Comparison of ENCODE assay signal across 1 cellular context in the genomic region with DNA sequence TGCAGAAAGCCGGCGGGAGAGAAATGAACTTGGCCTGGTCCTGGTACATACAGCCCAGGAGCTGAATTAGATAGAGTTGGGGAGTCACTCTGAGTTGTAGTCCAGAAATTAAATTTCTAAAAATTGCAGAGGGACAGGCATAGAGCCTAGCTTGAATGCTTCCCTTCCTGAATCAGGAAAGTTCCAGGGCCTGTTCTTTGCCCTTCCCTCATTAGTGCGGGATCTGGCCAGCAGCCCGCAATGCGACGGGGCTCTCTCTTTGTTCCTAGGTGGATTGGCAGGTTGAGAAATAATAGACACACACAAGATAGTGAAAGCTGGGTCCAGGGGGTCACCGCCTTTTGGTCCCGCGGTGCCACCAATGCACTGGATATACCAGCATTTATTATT.
TF ChIP-seq lines count a peak whose summit lies in the region.

No MANE protein-coding gene starts in this region.

TF ChIP-seq in K562, 482 proteins besides CTCF, POLR2A, EP300 and RAD21:
- TF ChIP-seq, protein P1, sequence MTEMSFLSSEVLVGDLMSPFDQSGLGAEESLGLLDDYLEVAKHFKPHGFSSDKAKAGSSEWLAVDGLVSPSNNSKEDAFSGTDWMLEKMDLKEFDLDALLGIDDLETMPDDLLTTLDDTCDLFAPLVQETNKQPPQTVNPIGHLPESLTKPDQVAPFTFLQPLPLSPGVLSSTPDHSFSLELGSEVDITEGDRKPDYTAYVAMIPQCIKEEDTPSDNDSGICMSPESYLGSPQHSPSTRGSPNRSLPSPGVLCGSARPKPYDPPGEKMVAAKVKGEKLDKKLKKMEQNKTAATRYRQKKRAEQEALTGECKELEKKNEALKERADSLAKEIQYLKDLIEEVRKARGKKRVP (CRISPR knock-in tag; IDR thresholded peaks at IDR 0.05): no peak
- TF ChIP-seq, protein P2, sequence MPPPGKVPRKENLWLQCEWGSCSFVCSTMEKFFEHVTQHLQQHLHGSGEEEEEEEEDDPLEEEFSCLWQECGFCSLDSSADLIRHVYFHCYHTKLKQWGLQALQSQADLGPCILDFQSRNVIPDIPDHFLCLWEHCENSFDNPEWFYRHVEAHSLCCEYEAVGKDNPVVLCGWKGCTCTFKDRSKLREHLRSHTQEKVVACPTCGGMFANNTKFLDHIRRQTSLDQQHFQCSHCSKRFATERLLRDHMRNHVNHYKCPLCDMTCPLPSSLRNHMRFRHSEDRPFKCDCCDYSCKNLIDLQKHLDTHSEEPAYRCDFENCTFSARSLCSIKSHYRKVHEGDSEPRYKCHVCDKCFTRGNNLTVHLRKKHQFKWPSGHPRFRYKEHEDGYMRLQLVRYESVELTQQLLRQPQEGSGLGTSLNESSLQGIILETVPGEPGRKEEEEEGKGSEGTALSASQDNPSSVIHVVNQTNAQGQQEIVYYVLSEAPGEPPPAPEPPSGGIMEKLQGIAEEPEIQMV (tag; conservative IDR thresholded peaks at IDR 0.05; ENCODE audit: low read depth): no peak
- no peak for TF ChIP-seq CCAR2 (IDR thresholded peaks at IDR 0.05; ENCODE audit: low read depth, low read length)
- TF ChIP-seq, protein P3, sequence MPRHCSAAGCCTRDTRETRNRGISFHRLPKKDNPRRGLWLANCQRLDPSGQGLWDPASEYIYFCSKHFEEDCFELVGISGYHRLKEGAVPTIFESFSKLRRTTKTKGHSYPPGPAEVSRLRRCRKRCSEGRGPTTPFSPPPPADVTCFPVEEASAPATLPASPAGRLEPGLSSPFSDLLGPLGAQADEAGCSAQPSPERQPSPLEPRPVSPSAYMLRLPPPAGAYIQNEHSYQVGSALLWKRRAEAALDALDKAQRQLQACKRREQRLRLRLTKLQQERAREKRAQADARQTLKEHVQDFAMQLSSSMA (CRISPR knock-in tag; IDR thresholded peaks at IDR 0.05): no peak
- TF ChIP-seq TBP (optimal IDR thresholded peaks at IDR 0.05; ENCODE audit: low read depth, low read length): no peak
- no peak for TF ChIP-seq ZNF445 (CRISPR knock-in tag; IDR thresholded peaks at IDR 0.05; ENCODE audit: low read depth)
- TF ChIP-seq, protein P4, sequence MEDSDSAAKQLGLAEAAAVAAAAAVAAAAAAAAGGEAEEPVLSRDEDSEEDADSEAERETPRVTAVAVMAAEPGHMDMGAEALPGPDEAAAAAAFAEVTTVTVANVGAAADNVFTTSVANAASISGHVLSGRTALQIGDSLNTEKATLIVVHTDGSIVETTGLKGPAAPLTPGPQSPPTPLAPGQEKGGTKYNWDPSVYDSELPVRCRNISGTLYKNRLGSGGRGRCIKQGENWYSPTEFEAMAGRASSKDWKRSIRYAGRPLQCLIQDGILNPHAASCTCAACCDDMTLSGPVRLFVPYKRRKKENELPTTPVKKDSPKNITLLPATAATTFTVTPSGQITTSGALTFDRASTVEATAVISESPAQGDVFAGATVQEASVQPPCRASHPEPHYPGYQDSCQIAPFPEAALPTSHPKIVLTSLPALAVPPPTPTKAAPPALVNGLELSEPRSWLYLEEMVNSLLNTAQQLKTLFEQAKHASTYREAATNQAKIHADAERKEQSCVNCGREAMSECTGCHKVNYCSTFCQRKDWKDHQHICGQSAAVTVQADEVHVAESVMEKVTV (CRISPR knock-in tag; IDR thresholded peaks at IDR 0.05): no peak
- TF ChIP-seq, protein P5, sequence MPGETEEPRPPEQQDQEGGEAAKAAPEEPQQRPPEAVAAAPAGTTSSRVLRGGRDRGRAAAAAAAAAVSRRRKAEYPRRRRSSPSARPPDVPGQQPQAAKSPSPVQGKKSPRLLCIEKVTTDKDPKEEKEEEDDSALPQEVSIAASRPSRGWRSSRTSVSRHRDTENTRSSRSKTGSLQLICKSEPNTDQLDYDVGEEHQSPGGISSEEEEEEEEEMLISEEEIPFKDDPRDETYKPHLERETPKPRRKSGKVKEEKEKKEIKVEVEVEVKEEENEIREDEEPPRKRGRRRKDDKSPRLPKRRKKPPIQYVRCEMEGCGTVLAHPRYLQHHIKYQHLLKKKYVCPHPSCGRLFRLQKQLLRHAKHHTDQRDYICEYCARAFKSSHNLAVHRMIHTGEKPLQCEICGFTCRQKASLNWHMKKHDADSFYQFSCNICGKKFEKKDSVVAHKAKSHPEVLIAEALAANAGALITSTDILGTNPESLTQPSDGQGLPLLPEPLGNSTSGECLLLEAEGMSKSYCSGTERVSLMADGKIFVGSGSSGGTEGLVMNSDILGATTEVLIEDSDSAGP (CRISPR knock-in tag; IDR thresholded peaks at IDR 0.05): no peak
- TF ChIP-seq KLF16 (IDR thresholded peaks at IDR 0.05): no peak
- no peak for TF ChIP-seq SETDB1 (IDR thresholded peaks at IDR 0.05; ENCODE audit: low read length)
- TF ChIP-seq, protein P6, sequence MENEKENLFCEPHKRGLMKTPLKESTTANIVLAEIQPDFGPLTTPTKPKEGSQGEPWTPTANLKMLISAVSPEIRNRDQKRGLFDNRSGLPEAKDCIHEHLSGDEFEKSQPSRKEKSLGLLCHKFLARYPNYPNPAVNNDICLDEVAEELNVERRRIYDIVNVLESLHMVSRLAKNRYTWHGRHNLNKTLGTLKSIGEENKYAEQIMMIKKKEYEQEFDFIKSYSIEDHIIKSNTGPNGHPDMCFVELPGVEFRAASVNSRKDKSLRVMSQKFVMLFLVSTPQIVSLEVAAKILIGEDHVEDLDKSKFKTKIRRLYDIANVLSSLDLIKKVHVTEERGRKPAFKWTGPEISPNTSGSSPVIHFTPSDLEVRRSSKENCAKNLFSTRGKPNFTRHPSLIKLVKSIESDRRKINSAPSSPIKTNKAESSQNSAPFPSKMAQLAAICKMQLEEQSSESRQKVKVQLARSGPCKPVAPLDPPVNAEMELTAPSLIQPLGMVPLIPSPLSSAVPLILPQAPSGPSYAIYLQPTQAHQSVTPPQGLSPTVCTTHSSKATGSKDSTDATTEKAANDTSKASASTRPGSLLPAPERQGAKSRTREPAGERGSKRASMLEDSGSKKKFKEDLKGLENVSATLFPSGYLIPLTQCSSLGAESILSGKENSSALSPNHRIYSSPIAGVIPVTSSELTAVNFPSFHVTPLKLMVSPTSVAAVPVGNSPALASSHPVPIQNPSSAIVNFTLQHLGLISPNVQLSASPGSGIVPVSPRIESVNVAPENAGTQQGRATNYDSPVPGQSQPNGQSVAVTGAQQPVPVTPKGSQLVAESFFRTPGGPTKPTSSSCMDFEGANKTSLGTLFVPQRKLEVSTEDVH (IDR thresholded peaks at IDR 0.05; ENCODE audit: low read depth, partially characterized antibody): no peak
- no peak for TF ChIP-seq SMAD1 (IDR thresholded peaks at IDR 0.05; ENCODE audit: low read depth, low read length, partially characterized antibody)
- TF ChIP-seq, protein P7, sequence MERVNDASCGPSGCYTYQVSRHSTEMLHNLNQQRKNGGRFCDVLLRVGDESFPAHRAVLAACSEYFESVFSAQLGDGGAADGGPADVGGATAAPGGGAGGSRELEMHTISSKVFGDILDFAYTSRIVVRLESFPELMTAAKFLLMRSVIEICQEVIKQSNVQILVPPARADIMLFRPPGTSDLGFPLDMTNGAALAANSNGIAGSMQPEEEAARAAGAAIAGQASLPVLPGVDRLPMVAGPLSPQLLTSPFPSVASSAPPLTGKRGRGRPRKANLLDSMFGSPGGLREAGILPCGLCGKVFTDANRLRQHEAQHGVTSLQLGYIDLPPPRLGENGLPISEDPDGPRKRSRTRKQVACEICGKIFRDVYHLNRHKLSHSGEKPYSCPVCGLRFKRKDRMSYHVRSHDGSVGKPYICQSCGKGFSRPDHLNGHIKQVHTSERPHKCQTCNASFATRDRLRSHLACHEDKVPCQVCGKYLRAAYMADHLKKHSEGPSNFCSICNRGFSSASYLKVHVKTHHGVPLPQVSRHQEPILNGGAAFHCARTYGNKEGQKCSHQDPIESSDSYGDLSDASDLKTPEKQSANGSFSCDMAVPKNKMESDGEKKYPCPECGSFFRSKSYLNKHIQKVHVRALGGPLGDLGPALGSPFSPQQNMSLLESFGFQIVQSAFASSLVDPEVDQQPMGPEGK (CRISPR knock-in tag; IDR thresholded peaks at IDR 0.05; ENCODE audit: borderline replicate concordance): no peak
- no peak for TF ChIP-seq TGIF2 (CRISPR knock-in tag; IDR thresholded peaks at IDR 0.05)
- no peak for TF ChIP-seq ZC3H4 (CRISPR knock-in tag; IDR thresholded peaks at IDR 0.05; ENCODE audit: borderline replicate concordance)
- no peak for TF ChIP-seq PRMT5 (CRISPR knock-in tag; IDR thresholded peaks at IDR 0.05)
- no peak for TF ChIP-seq ZEB2 (IDR thresholded peaks at IDR 0.05)
- no peak for TF ChIP-seq ZZZ3 (IDR thresholded peaks at IDR 0.05)
- TF ChIP-seq ZNF766 (CRISPR knock-in tag; conservative IDR thresholded peaks at IDR 0.05): no peak
